Comparison of ENCODE assay signal across 8 cellular contexts in genomic region chr12:65881965-65882413, GRCh38. TPM values are rescaled to one million over a fixed set of nuclear protein-coding genes. Genes with fewer than 3 reads are reported as not detected.
DNase-seq lines count a peak whose midpoint lies in the region; ATAC-seq, FAIRE-seq and TF ChIP-seq lines count a peak whose summit lies in the region.

No MANE protein-coding gene starts in this region.

- H4K20me1 ChIP-seq in hepatocyte (ENCODE audit: insufficient read depth, poor library complexity, severe bottlenecking): no peaks in the 10 kb centered on the region

- H3K27me3 ChIP-seq in hepatocyte: no peaks in the 10 kb centered on the region

- no peak overlapping the region for H3K4me3 ChIP-seq in hepatocyte
- peak overlapping the region; percentile 23 for H3K4me3 ChIP-seq in retinal pigment epithelial cell (ENCODE audit: low read length)

- H3K79me2 ChIP-seq in hepatocyte: peaks cover 21% of the 10 kb centered on the region

- TF ChIP-seq CTCF in hepatocyte (IDR thresholded peaks at IDR 0.05; ENCODE audit: poor library complexity): no peak
- peak; percentile 46 for TF ChIP-seq CTCF in retinal pigment epithelial cell (conservative IDR thresholded peaks at IDR 0.05; ENCODE audit: low read depth, low read length)

- DNase-seq in anterior cingulate cortex (lab: John Stamatoyannopoulos, UW) (peak in 52 of 58 donors; percentile 13 to 82 (median 50)), hepatocyte (ENCODE audit: low spot score) (peak; percentile 46), retinal pigment epithelial cell (ENCODE audit: low read depth) (no peak), urothelium cell line (ENCODE audit: low spot score) (no peak), SHP77 (lab: John Stamatoyannopoulos, UW) (no peak), HUDEP-2 (lab: John Stamatoyannopoulos, UW; ENCODE audit: unreplicated experiment in 76 of 76) (no peak)

- H3K27ac ChIP-seq in hepatocyte: peak overlapping the region; percentile 86

- no peaks in the 10 kb centered on the region for H3K9me3 ChIP-seq in hepatocyte (ENCODE audit: low read depth)

- H3K9me2 ChIP-seq in hepatocyte (replicated peaks; ENCODE audit: insufficient read depth): no peaks in the 10 kb centered on the region

- FAIRE-seq in urothelium cell line (lab: Jason Lieb, UNC): no peak

- ATAC-seq in GM18868 (IDR thresholded peaks at IDR 0.05; ENCODE audit: unreplicated experiment) (peak; percentile 64), HG03432 (IDR thresholded peaks at IDR 0.05; ENCODE audit: unreplicated experiment) (no peak)

- 65% methylated on average over 15 of the region's 15 CpGs for WGBS in hepatocyte (ENCODE audit: low lambda C conversion rate, missing lambda C conversion rate)

- H3K4me2 ChIP-seq in hepatocyte: peak overlapping the region; percentile 53

- H3K4me1 ChIP-seq in hepatocyte (ENCODE audit: insufficient read depth): peaks cover 57% of the 10 kb centered on the region

- no peak overlapping the region for H2AFZ ChIP-seq in hepatocyte

- H3K36me3 ChIP-seq in hepatocyte (replicated peaks; ENCODE audit: insufficient read depth, low read depth): no peaks in the 10 kb centered on the region

RNA-seq across cellular contexts. Expression of gene HMGA2, which starts 57.7 kb away (rescaled TPM):
- total RNA-seq in hepatocyte: 35.7 and 45.6 TPM in 2 replicates
- 8.8 and 10.6 TPM in 2 replicates for polyA plus RNA-seq in hepatocyte

Comparison
In these comparisons a context has a peak if more than half of its experiments do, and no peak if none do; other contexts are left out.
1. DNase-seq: peak in anterior cingulate cortex (52 of 58) and hepatocyte (single experiment); none in retinal pigment epithelial cell (single experiment), urothelium cell line (single experiment), SHP77 (0 of 2) and HUDEP-2 (0 of 76).